ENCODE assay signal across 1 cellular context in the genomic region with DNA sequence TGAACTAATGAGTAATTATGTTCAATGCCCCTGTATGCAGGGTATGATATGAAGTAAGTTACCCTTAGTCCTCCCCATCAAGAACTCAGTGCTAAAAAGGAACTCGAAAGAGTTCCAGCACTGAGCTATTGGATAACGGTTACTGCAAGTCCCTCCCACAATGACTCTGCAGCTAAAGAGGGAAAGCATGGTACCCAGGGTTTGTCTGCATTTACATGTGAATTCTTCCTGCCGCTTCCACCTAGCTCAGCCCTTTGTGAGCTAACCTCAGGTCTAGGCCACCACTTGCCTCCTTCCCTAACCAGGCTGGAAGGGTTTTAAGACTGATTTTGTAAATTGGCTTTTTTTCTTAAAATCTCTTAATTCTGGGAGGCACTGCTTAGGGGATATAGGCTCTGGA.
TF ChIP-seq lines count a peak whose summit lies in the region.

No MANE protein-coding gene starts in this region.

TF ChIP-seq in WTC11, 78 proteins besides CTCF, POLR2A, EP300 and RAD21 (continued from another document):
- TF ChIP-seq, protein P1, sequence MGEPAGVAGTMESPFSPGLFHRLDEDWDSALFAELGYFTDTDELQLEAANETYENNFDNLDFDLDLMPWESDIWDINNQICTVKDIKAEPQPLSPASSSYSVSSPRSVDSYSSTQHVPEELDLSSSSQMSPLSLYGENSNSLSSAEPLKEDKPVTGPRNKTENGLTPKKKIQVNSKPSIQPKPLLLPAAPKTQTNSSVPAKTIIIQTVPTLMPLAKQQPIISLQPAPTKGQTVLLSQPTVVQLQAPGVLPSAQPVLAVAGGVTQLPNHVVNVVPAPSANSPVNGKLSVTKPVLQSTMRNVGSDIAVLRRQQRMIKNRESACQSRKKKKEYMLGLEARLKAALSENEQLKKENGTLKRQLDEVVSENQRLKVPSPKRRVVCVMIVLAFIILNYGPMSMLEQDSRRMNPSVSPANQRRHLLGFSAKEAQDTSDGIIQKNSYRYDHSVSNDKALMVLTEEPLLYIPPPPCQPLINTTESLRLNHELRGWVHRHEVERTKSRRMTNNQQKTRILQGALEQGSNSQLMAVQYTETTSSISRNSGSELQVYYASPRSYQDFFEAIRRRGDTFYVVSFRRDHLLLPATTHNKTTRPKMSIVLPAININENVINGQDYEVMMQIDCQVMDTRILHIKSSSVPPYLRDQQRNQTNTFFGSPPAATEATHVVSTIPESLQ (CRISPR knock-in tag; IDR thresholded peaks at IDR 0.05) = no peak
